Comparison of ENCODE assay signal across 2 cellular contexts in the genomic region with DNA sequence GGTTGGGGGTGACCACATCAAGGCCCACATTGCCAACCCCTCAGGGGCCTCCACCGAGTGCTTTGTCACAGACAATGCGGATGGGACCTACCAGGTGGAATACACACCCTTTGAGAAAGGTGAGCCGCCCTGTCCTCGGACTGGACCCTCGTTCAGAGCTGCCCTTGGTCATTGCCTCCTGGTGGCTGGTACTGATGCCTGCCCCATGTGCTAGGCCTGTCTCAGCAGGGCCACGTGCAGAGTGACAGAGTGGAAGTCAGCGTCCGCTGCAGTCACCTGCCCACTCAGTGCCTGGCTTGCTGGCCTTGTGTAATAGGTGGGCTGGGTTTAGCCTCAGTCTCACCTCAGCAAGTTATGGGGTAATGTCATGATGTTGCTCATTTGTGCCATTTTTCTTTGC.
TF ChIP-seq lines count a peak whose summit lies in the region.

No MANE protein-coding gene starts in this region.

TF ChIP-seq in SK-N-SH treated with all-trans-retinoic acid at 6 μM for 48 hours, 23 proteins besides CTCF, POLR2A, EP300 and RAD21 (continued from another document):
- TF ChIP-seq TCF4 (CRISPR knock-in tag; IDR thresholded peaks at IDR 0.05; ENCODE audit: borderline replicate concordance) (no peak), ZFP3 (CRISPR knock-in tag; IDR thresholded peaks at IDR 0.05) (no peak), RARB (CRISPR knock-in tag; IDR thresholded peaks at IDR 0.05) (no peak), CSDC2 (CRISPR knock-in tag; IDR thresholded peaks at IDR 0.05) (no peak), ZC3H10 (CRISPR knock-in tag; IDR thresholded peaks at IDR 0.05) (no peak), SNAI2 (CRISPR knock-in tag; IDR thresholded peaks at IDR 0.05) (no peak), ZFP30 (CRISPR knock-in tag; IDR thresholded peaks at IDR 0.05) (no peak)
- TF ChIP-seq, protein P1, sequence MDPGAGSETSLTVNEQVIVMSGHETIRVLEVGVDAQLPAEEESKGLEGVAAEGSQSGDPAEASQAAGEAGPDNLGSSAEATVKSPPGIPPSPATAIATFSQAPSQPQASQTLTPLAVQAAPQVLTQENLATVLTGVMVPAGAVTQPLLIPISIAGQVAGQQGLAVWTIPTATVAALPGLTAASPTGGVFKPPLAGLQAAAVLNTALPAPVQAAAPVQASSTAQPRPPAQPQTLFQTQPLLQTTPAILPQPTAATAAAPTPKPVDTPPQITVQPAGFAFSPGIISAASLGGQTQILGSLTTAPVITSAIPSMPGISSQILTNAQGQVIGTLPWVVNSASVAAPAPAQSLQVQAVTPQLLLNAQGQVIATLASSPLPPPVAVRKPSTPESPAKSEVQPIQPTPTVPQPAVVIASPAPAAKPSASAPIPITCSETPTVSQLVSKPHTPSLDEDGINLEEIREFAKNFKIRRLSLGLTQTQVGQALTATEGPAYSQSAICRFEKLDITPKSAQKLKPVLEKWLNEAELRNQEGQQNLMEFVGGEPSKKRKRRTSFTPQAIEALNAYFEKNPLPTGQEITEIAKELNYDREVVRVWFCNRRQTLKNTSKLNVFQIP (CRISPR knock-in tag; IDR thresholded peaks at IDR 0.05; ENCODE audit: borderline replicate concordance, low read depth): no peak
- TF ChIP-seq, protein P2, sequence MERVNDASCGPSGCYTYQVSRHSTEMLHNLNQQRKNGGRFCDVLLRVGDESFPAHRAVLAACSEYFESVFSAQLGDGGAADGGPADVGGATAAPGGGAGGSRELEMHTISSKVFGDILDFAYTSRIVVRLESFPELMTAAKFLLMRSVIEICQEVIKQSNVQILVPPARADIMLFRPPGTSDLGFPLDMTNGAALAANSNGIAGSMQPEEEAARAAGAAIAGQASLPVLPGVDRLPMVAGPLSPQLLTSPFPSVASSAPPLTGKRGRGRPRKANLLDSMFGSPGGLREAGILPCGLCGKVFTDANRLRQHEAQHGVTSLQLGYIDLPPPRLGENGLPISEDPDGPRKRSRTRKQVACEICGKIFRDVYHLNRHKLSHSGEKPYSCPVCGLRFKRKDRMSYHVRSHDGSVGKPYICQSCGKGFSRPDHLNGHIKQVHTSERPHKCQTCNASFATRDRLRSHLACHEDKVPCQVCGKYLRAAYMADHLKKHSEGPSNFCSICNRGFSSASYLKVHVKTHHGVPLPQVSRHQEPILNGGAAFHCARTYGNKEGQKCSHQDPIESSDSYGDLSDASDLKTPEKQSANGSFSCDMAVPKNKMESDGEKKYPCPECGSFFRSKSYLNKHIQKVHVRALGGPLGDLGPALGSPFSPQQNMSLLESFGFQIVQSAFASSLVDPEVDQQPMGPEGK (CRISPR knock-in tag; IDR thresholded peaks at IDR 0.05; ENCODE audit: borderline replicate concordance): no peak
- TF ChIP-seq, protein P3, sequence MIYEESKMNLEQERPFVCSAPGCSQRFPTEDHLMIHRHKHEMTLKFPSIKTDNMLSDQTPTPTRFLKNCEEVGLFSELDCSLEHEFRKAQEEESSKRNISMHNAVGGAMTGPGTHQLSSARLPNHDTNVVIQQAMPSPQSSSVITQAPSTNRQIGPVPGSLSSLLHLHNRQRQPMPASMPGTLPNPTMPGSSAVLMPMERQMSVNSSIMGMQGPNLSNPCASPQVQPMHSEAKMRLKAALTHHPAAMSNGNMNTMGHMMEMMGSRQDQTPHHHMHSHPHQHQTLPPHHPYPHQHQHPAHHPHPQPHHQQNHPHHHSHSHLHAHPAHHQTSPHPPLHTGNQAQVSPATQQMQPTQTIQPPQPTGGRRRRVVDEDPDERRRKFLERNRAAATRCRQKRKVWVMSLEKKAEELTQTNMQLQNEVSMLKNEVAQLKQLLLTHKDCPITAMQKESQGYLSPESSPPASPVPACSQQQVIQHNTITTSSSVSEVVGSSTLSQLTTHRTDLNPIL (CRISPR knock-in tag; IDR thresholded peaks at IDR 0.05; ENCODE audit: low read depth): no peak

TF ChIP-seq in SK-N-SH, 30 proteins besides CTCF, POLR2A, EP300 and RAD21 (continued from another document):
- TF ChIP-seq, protein P4, sequence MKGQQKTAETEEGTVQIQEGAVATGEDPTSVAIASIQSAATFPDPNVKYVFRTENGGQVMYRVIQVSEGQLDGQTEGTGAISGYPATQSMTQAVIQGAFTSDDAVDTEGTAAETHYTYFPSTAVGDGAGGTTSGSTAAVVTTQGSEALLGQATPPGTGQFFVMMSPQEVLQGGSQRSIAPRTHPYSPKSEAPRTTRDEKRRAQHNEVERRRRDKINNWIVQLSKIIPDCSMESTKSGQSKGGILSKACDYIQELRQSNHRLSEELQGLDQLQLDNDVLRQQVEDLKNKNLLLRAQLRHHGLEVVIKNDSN (IDR thresholded peaks at IDR 0.05; ENCODE audit: borderline replicate concordance, low read depth): no peak
- TF ChIP-seq ELF1 (IDR thresholded peaks at IDR 0.05) (no peak), FOSL2 (IDR thresholded peaks at IDR 0.05; ENCODE audit: borderline replicate concordance, low read depth) (no peak), MEF2A (IDR thresholded peaks at IDR 0.05; ENCODE audit: borderline replicate concordance, low read depth) (no peak), FOXJ3 (CRISPR knock-in tag; IDR thresholded peaks at IDR 0.05) (no peak), MXI1 (IDR thresholded peaks at IDR 0.05; ENCODE audit: low read depth, low read length) (no peak)
TF ChIP-seq in SK-N-SH: peak in this region for 0.
